In the genomic region with DNA sequence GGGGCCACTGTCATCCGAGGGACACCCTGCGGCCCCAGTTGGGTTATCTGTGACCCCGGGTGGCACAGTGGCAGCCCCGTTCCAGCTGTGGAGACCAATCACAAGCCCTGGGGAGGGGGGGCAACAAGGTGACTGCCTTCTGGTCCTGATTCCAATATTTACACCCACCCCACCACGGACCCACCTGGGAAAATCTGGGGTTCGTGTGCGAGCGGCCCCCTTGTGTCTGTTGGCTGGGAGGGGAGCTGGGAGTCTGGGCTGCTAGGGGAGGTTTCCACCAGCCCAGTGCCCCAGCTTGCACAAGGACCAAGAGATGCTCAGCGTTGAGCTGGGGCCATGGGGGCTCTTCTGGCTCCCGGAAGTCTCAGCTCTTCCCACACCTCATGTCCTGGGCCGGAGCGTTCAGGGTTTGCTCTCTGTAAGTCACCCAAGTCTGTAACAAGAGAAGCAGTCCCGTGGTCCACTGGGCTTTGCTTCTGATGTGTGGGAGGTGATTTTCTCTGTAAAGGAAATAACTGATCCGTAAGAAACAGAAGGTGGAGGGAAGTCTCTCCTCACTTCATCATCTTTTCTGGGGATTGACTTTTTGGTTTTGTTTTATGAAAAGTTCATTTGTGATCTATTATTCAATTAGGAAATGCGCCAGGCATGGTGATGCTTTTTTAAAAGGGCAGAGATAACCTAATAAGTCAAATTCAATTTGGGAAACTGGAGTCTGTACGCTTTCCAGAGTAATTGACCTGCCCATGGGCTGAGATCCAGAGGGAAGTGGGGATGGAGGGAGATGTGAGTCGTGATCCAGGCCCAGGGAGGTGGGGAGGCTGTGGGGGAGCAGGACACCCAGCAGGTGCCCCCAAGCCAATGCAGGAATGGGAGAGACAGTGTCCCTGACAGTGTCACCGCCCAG, we compare ENCODE assay signal across 20 cellular contexts. TPM values are rescaled to one million over a fixed set of nuclear protein-coding genes. Genes with fewer than 3 reads are reported as not detected.
DNase-seq lines count a peak whose midpoint lies in the region; ATAC-seq, FAIRE-seq and TF ChIP-seq lines count a peak whose summit lies in the region.
"Had no signal": no experiment of that assay in that cellular context is flagged by ENCODE, and none has a peak within 500 bp of the region (broad histone marks: within the 10 kb centered on the region; RNA-seq: fewer than 3 reads in every experiment).

No MANE protein-coding gene starts in this region.

- H3K27me3 ChIP-seq in RWPE2 (ENCODE audit: insufficient read depth, poor library complexity, severe bottlenecking): no peaks in the 10 kb centered on the region
- H3K27me3 ChIP-seq in astrocyte (ENCODE audit: insufficient read depth, low read length): peaks cover 53% of the 10 kb centered on the region
- peaks cover 0 to 15% (median 0%) of the 10 kb centered on the region in 3 donors for H3K27me3 ChIP-seq in sigmoid colon

- DNase-seq in RWPE2 (ENCODE audit: low spot score) (peak; percentile 47), astrocyte (ENCODE audit: low read depth) (peak; percentile 18), left kidney (ENCODE audit: low read depth, low spot score) (peak; percentile 66), sigmoid colon (peak; percentile 60), nucleus accumbens (lab: John Stamatoyannopoulos, UW) (no peak), G401 (ENCODE audit: low spot score) (no peak), midbrain (lab: John Stamatoyannopoulos, UW) (no peak)
- DNase-seq: DMS79 treated with DMSO at 0.1 percent for 48 hours, HCEC 1CT, KG1, NCI-H1105 treated with DMSO at 0.1 percent for 48 hours, NCI-H187, NCI-H2107, NCI-H510A, NCI-H748 treated with DMSO at 0.1 percent for 48 hours, SIG-M5 had no signal

- no peak overlapping the region for H3K4me2 ChIP-seq in astrocyte (ENCODE audit: low read length)
- H3K4me2 ChIP-seq: GM23338 had no signal

- no peaks in the 10 kb centered on the region for H3K9me3 ChIP-seq in RWPE2 (ENCODE audit: severe bottlenecking)
- H3K9me3 ChIP-seq in astrocyte (ENCODE audit: insufficient read depth, low read depth, low read length): peaks cover 14% of the 10 kb centered on the region
- H3K9me3 ChIP-seq in sigmoid colon: no peaks in the 10 kb centered on the region

- in situ Hi-C loops in G401 (cut with HindIII; ENCODE audit: low sequenced_read_pairs): no loop called here

- H3K4me1 ChIP-seq in RWPE2 (ENCODE audit: insufficient read depth, poor library complexity, severe bottlenecking) (peaks cover 3% of the 10 kb centered on the region), astrocyte (ENCODE audit: insufficient read depth, low read length) (peaks cover 14% of the 10 kb centered on the region), sigmoid colon (peaks cover 0 to 6% (median 2%) of the 10 kb centered on the region in 4 donors)

- H3K4me3 ChIP-seq in RWPE2 (ENCODE audit: severe bottlenecking): no peak overlapping the region
- H3K4me3 ChIP-seq in astrocyte (ENCODE audit: insufficient read depth, low read depth, low read length): no peak overlapping the region
- no peak overlapping the region for H3K4me3 ChIP-seq in sigmoid colon
- H3K4me3 ChIP-seq: GM23338 had no signal

- H3K27me3 Mint-ChIP-seq in astrocyte (ENCODE audit: low read depth, unreplicated experiment): peaks cover 57% of the 10 kb centered on the region

- H3K27ac Mint-ChIP-seq in astrocyte (ENCODE audit: unreplicated experiment): no peak overlapping the region
- H3K27ac Mint-ChIP-seq: GM23338 had no signal

- no peak for TF ChIP-seq POLR2A in sigmoid colon (IDR thresholded peaks at IDR 0.05)

- no peak for FAIRE-seq in astrocyte (lab: Jason Lieb, UNC)
- FAIRE-seq: RCC 7860 had no signal

- intact Hi-C loops in sigmoid colon (cut with DNase I): no loop called here

- no peaks in the 10 kb centered on the region for H3K79me2 ChIP-seq in astrocyte (ENCODE audit: insufficient read depth, low read length)

- H3K36me3 Mint-ChIP-seq in astrocyte (ENCODE audit: low read depth, unreplicated experiment): no peaks in the 10 kb centered on the region

- TF ChIP-seq CTCF in RWPE2 (IDR thresholded peaks at IDR 0.05; ENCODE audit: poor library complexity, severe bottlenecking) (no peak), astrocyte (IDR thresholded peaks at IDR 0.05; ENCODE audit: insufficient read depth, low read depth, low read length) (no peak), sigmoid colon (IDR thresholded peaks at IDR 0.05) (no peak)

- ATAC-seq in RWPE2 (ENCODE audit: low read depth) (no peak), GM21717 (IDR thresholded peaks at IDR 0.05; ENCODE audit: unreplicated experiment) (no peak)
- ATAC-seq: GM23338 had no signal

- no peak overlapping the region for H3K9ac ChIP-seq in astrocyte (ENCODE audit: low read length)

- peaks cover 1% of the 10 kb centered on the region for H3K4me1 Mint-ChIP-seq in astrocyte (ENCODE audit: low read depth, unreplicated experiment)

- H3K36me3 ChIP-seq in RWPE2 (ENCODE audit: low read depth): no peaks in the 10 kb centered on the region
- no peaks in the 10 kb centered on the region for H3K36me3 ChIP-seq in astrocyte (ENCODE audit: insufficient read depth, low read length)
- no peaks in the 10 kb centered on the region for H3K36me3 ChIP-seq in sigmoid colon

- H3K4me3 Mint-ChIP-seq in astrocyte (ENCODE audit: unreplicated experiment): peak overlapping the region; percentile 9
- H3K4me3 Mint-ChIP-seq: GM23338 had no signal

- H3K27ac ChIP-seq in RWPE2 (ENCODE audit: poor library complexity, severe bottlenecking): no peak overlapping the region
- H3K27ac ChIP-seq in astrocyte (ENCODE audit: low read depth, low read length): no peak overlapping the region
- H3K27ac ChIP-seq in sigmoid colon: no peak overlapping the region

- H2AFZ ChIP-seq in astrocyte (ENCODE audit: low read depth, low read length): no peak overlapping the region
- H2AFZ ChIP-seq: GM23338 had no signal

- no peak for TF ChIP-seq EP300 in sigmoid colon (IDR thresholded peaks at IDR 0.05)

- WGBS in sigmoid colon, 2 donors: 81 to 85% methylated on average over 18 of the region's 18 CpGs

- peaks cover 13% of the 10 kb centered on the region for H4K20me1 ChIP-seq in astrocyte (ENCODE audit: insufficient read depth, low read length)

- H3K9me3 Mint-ChIP-seq in astrocyte (ENCODE audit: unreplicated experiment): peaks cover 15% of the 10 kb centered on the region

RNA-seq across cellular contexts. Expression of gene GAL, which starts 22.4 kb away (rescaled TPM):
- 23.4 and 26.3 TPM in 2 replicates for total RNA-seq in astrocyte
- 10 to 100 TPM in 3 of 4 donors, 1 to 10 TPM in 1; 4.1 to 11.8 (median 11.4) TPM for total RNA-seq in sigmoid colon
- 10 to 100 TPM in 1 of 3 donors, not detected in 2; 12.9 TPM for polyA plus RNA-seq in sigmoid colon
- total RNA-seq in G401 (2014; rRNA removed; shearing (Covaris generic)): not detected in 2 replicates
- total RNA-seq: OCI-LY7 had no signal

Comparison
In these comparisons a context has a peak if more than half of its experiments do, and no peak if none do; other contexts are left out.
1. DNase-seq: peak in RWPE2 (single experiment), astrocyte (single experiment), left kidney (single experiment) and sigmoid colon (single experiment); none in nucleus accumbens (0 of 56), G401 (single experiment) and midbrain (single experiment).